ENCODE assay signal across 10 cellular contexts in the genomic region with DNA sequence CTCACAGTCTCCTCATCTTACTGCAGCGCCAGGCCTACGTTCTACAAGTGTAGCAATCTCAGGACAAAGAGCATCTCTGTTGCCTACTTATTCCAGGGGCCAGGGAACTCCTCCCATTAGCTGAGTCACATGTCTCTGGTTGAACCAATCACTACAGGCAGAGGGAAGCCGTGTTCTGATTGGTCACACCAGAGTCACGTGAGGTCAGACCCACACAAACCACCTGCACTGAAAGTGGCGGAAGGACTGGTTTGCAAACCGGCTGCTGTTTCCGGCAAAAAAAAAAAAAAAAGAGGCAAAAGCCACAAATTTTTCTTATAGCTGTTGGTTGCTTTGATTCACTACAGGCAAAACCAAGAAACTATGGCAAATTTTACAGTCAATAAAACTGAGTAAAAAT. TPM values are rescaled to one million over a fixed set of nuclear protein-coding genes. Genes with fewer than 3 reads are reported as not detected.
A peak's percentile ranks its signal among the peaks of the same experiment; 100 is the strongest.
DNase-seq lines count a peak whose midpoint lies in the region; ATAC-seq, FAIRE-seq and TF ChIP-seq lines count a peak whose summit lies in the region.
"Had no signal": no experiment of that assay in that cellular context is flagged by ENCODE, and none has a peak within 500 bp of the region (broad histone marks: within the 10 kb centered on the region; RNA-seq: fewer than 3 reads in every experiment).

No MANE protein-coding gene starts in this region.

- POLR2A ChIA-PET in K562 (lab: Yijun Ruan, JAX), result interaction anchor here (0.6 to 0.8 kb wide), 3 partner anchors 22 to 288 kb away, joined by 3 read pairs; partner anchors contain the start of gene USP14

- H4K20me1 ChIP-seq in K562 (replicated peaks; ENCODE audit: control insufficient read depth, insufficient read depth, low read length), result no peaks in the 10 kb centered on the region

- no peaks in the 10 kb centered on the region for H3K36me3 ChIP-seq in K562 (ENCODE audit: control insufficient read depth, insufficient read depth, low read length)
- no peaks in the 10 kb centered on the region for H3K36me3 ChIP-seq in testis (ENCODE audit: low read depth, missing control alignments)
- no peaks in the 10 kb centered on the region for H3K36me3 ChIP-seq in WERI-Rb-1
- H3K36me3 ChIP-seq: heart right ventricle had no signal

- TF ChIP-seq RAD21 in K562 (CRISPR knock-in tag; conservative IDR thresholded peaks at IDR 0.05 in 1 of 2, IDR thresholded peaks at IDR 0.05 in 1 of 2), result no peak

- H3K27ac ChIP-seq in K562 (ENCODE audit: extremely low read depth, low read depth, low read length), result no peak overlapping the region
- H3K27ac ChIP-seq in testis, result no peak overlapping the region
- no peak overlapping the region for H3K27ac ChIP-seq in WERI-Rb-1
- H3K27ac ChIP-seq: heart right ventricle had no signal

- peak in 2 of 3 donors; percentile 8 to 9 for DNase-seq in stimulated activated CD4-positive, alpha-beta T cell treated with anti-CD3 and anti-CD28 coated beads, Interleukin-12 subunit alpha, Interleukin-12 subunit beta, amount 100 ng/mL, for 48 hours (ENCODE audit: low read depth in 2 of 3, low spot score in 1 of 3)
- no peak for DNase-seq in stimulated activated CD4-positive, alpha-beta T cell treated with anti-CD3 and anti-CD28 coated beads, Interleukin-4, amount 100 ng/mL, for 1 hour
- DNase-seq in T-helper 22 cell (ENCODE audit: low read depth) (peak; percentile 12), K562 (ENCODE audit: extremely low read depth in 1 of 4, low spot score in 3 of 4) (peak; percentile 46 to 77 (median 71)), testis (peak; percentile 88), WERI-Rb-1 (no peak), Right ventricle myocardium inferior (ENCODE audit: missing footprints) (no peak)
- DNase-seq: heart right ventricle, midbrain had no signal

- TF ChIP-seq POLR2A in K562 (conservative IDR thresholded peaks at IDR 0.05) (no peak), testis (IDR thresholded peaks at IDR 0.05) (no peak)

- no peaks in the 10 kb centered on the region for H3K79me2 ChIP-seq in K562 (ENCODE audit: control insufficient read depth, insufficient read depth, low read length)

- WGBS in K562 (ENCODE audit: insufficient coverage, low coverage, missing lambda C conversion rate), result 43% methylated on average over 7 of the region's 7 CpGs
- WGBS in testis, 2 donors, result 48 to 52% methylated on average over 7 of the region's 7 CpGs

- FAIRE-seq in K562 (lab: Jason Lieb, UNC), result no peak

- H3K27me3 ChIP-seq in K562 (ENCODE audit: control insufficient read depth in 2 of 2, insufficient read depth in 2 of 2, low read length in 2 of 2) (no peaks in the 10 kb centered on the region), testis (no peaks in the 10 kb centered on the region), WERI-Rb-1 (ENCODE audit: insufficient read depth, low read depth, severe bottlenecking) (no peaks in the 10 kb centered on the region)
- H3K27me3 ChIP-seq: heart right ventricle had no signal

- H3K9me3 ChIP-seq in K562 (replicated peaks; ENCODE audit: control insufficient read depth, insufficient read depth, low read depth, low read length) (no peaks in the 10 kb centered on the region), testis (no peaks in the 10 kb centered on the region), WERI-Rb-1 (ENCODE audit: severe bottlenecking) (no peaks in the 10 kb centered on the region)
- H3K9me3 ChIP-seq: heart right ventricle had no signal

- no peak for TF ChIP-seq EP300 in K562 (IDR thresholded peaks at IDR 0.05; ENCODE audit: low read length)

- H3K4me2 ChIP-seq in K562 (ENCODE audit: insufficient read depth, low read length), result no peak overlapping the region

- in situ Hi-C loops in K562 (cut with MboI), result no loop called here

- no peak overlapping the region for H3K4me3 ChIP-seq in K562
- H3K4me3 ChIP-seq in testis, result peak overlapping the region; percentile 6 to 15
- no peak overlapping the region for H3K4me3 ChIP-seq in WERI-Rb-1 (ENCODE audit: low read depth, low read length)
- H3K4me3 ChIP-seq: heart right ventricle had no signal

- ATAC-seq in K562, result peak; percentile 97
- ATAC-seq in GM18511 (IDR thresholded peaks at IDR 0.05; ENCODE audit: unreplicated experiment), result no peak
- ATAC-seq in Right ventricle myocardium inferior, result no peak
- ATAC-seq: heart right ventricle had no signal

- H3K9me1 ChIP-seq in K562 (ENCODE audit: control insufficient read depth, insufficient read depth, low read length), result no peaks in the 10 kb centered on the region

- no TSS peak for BruUV-seq in K562 (replicated peaks; lab: Mats Ljungman, UMichigan)

- CTCF ChIA-PET in K562 (lab: Yijun Ruan, JAX; ENCODE audit: low intra/inter-chr PET ratio), result no interaction called here

- peak overlapping the region; percentile 1; the same call in 1 of the 2 replicates for H2AFZ ChIP-seq in K562 (ENCODE audit: low read depth, low read length)

- TF ChIP-seq CTCF in K562 (IDR thresholded peaks at IDR 0.05 in 2 of 3, conservative IDR thresholded peaks at IDR 0.05 in 1 of 3; ENCODE audit: insufficient read depth in 2 of 3, low read depth in 1 of 3, low read length in 3 of 3) (no peak), testis (IDR thresholded peaks at IDR 0.05) (no peak), WERI-Rb-1 (IDR thresholded peaks at IDR 0.05; ENCODE audit: low read depth, low read length) (no peak)

- intact Hi-C loops in K562 (cut with micrococcal nuclease) (no loop called here), testis (cut with DNase I; ENCODE audit: low total_unique reads) (no loop called here), Right ventricle myocardium inferior (cut with DNase I) (no loop called here)

- H3K9ac ChIP-seq in K562 (ENCODE audit: insufficient read depth in 1 of 2, low read depth in 2 of 2, low read length in 2 of 2), result no peak overlapping the region

- H3K4me1 ChIP-seq in K562 (replicated peaks in 1 of 2; ENCODE audit: control insufficient read depth in 2 of 2, insufficient read depth in 2 of 2, low read length in 2 of 2), result peaks cover 3 to 5% of the 10 kb centered on the region in 2 experiments; a peak in 2 of 5 replicates
- H3K4me1 ChIP-seq in testis, result no peaks in the 10 kb centered on the region
- H3K4me1 ChIP-seq: heart right ventricle had no signal

TF ChIP-seq in K562, 482 proteins besides CTCF, POLR2A, EP300 and RAD21 (continues in another document):
- TF ChIP-seq TCF7 (IDR thresholded peaks at IDR 0.05; ENCODE audit: borderline replicate concordance), result no peak
- TF ChIP-seq, protein P1, sequence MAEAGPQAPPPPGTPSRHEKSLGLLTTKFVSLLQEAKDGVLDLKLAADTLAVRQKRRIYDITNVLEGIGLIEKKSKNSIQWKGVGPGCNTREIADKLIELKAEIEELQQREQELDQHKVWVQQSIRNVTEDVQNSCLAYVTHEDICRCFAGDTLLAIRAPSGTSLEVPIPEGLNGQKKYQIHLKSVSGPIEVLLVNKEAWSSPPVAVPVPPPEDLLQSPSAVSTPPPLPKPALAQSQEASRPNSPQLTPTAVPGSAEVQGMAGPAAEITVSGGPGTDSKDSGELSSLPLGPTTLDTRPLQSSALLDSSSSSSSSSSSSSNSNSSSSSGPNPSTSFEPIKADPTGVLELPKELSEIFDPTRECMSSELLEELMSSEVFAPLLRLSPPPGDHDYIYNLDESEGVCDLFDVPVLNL (CRISPR knock-in tag; IDR thresholded peaks at IDR 0.05; ENCODE audit: low read depth), result no peak
- peak; percentile 42 for TF ChIP-seq CBFA2T2 (conservative IDR thresholded peaks at IDR 0.05)
- peak; percentile 89 for TF ChIP-seq RAD51 (IDR thresholded peaks at IDR 0.05; ENCODE audit: borderline replicate concordance, low read depth)
- TF ChIP-seq, protein P2, sequence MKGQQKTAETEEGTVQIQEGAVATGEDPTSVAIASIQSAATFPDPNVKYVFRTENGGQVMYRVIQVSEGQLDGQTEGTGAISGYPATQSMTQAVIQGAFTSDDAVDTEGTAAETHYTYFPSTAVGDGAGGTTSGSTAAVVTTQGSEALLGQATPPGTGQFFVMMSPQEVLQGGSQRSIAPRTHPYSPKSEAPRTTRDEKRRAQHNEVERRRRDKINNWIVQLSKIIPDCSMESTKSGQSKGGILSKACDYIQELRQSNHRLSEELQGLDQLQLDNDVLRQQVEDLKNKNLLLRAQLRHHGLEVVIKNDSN (CRISPR knock-in tag; IDR thresholded peaks at IDR 0.05), result peak; percentile 94
- TF ChIP-seq, protein P3, sequence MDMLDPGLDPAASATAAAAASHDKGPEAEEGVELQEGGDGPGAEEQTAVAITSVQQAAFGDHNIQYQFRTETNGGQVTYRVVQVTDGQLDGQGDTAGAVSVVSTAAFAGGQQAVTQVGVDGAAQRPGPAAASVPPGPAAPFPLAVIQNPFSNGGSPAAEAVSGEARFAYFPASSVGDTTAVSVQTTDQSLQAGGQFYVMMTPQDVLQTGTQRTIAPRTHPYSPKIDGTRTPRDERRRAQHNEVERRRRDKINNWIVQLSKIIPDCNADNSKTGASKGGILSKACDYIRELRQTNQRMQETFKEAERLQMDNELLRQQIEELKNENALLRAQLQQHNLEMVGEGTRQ (CRISPR knock-in tag; IDR thresholded peaks at IDR 0.05), result peak; percentile 93
- peak; percentile 64 for TF ChIP-seq NFYB (IDR thresholded peaks at IDR 0.05; ENCODE audit: extremely low read depth, insufficient read length)

RNA-seq across cellular contexts. Expression of gene USP14, which starts 21.9 kb away (rescaled TPM):
- total RNA-seq in K562 (2011; cell fraction: chromatin; rRNA removed; ENCODE audit: low replicate concordance), result 31.1 and 120 TPM in 2 replicates
- total RNA-seq in K562 (2011; cell fraction: nucleolus; rRNA removed), result 14.7 and 20.5 TPM in 2 replicates
- total RNA-seq in K562 (2011; cell fraction: nucleoplasm; rRNA removed), result 38.9 and 53.7 TPM in 2 replicates
- total RNA-seq in K562 (2014; rRNA removed), result 18.7 and 20.5 TPM in 2 replicates
- 34.3 and 37.5 TPM in 2 replicates for total RNA-seq in K562 (2014; rRNA removed; fragmentation: Illumina TruSeq; extraction: Trizol)
- 25.7 and 28.3 TPM in 2 replicates for total RNA-seq in K562 (2015; rRNA removed; fragmentation: Illumina TruSeq; extraction: Trizol)
- 114 and 122 TPM in 2 replicates for total RNA-seq in K562 (2021)
- 56.5 and 63.9 TPM in 2 replicates for polyA plus RNA-seq in K562 (2011; rRNA removed)
- polyA plus RNA-seq in K562 (2011; cell fraction: cytosol; rRNA removed), result 10.5 and 22.7 TPM in 2 replicates
- polyA plus RNA-seq in K562 (2011; cell fraction: nucleus; rRNA removed), result 24.4 and 57.0 TPM in 2 replicates
- 63.7 and 85.9 TPM in 2 replicates for polyA plus RNA-seq in K562 (2012)
- 124 and 129 TPM in 2 replicates for polyA plus RNA-seq in K562 (2014; fragmentation: Illumina TruSeq; extraction: Trizol)
- 10 to 100 TPM; 34.4 to 40.3 TPM for polyA plus RNA-seq in K562 (2014; fragmentation: Nextera tagmentation; extraction: Ambion mirVana)
- polyA plus RNA-seq in K562 (2014; rRNA removed), result 44.6 and 67.2 TPM in 2 replicates
- polyA minus RNA-seq in K562 (2011; rRNA and poly(A)+ RNA removed), result 35.5 and 64.2 TPM in 2 replicates
- 51.2 and 61.3 TPM in 2 replicates for polyA minus RNA-seq in K562 (2011; cell fraction: cytosol; rRNA and poly(A)+ RNA removed)
- polyA minus RNA-seq in K562 (2011; cell fraction: nucleus; rRNA and poly(A)+ RNA removed), result 13.6 and 32.7 TPM in 2 replicates
- 10 to 100 TPM; 33.4 to 42.3 TPM for total RNA-seq in testis
- 42.8 TPM for polyA plus RNA-seq in testis (ENCODE audit: insufficient read depth, low read depth, low replicate concordance)
- 48.7 TPM for total RNA-seq in Right ventricle myocardium inferior

Comparison
In these comparisons a context has a peak if more than half of its experiments do, and no peak if none do; other contexts are left out.
1. DNase-seq: peak in stimulated activated CD4-positive, alpha-beta T cell treated with anti-CD3 and anti-CD28 coated beads, Interleukin-12 subunit alpha, Interleukin-12 subunit beta, amount 100 ng/mL, for 48 hours (2 of 3), T-helper 22 cell (single experiment), K562 (4 of 4) and testis (single experiment); none in stimulated activated CD4-positive, alpha-beta T cell treated with anti-CD3 and anti-CD28 coated beads, Interleukin-4, amount 100 ng/mL, for 1 hour (single experiment), WERI-Rb-1 (single experiment) and Right ventricle myocardium inferior (single experiment).
2. H3K4me3 ChIP-seq: peak in testis (2 of 2); none in K562 (single experiment) and WERI-Rb-1 (single experiment).